ENCODE assay signal across 13 cellular contexts in the genomic region with DNA sequence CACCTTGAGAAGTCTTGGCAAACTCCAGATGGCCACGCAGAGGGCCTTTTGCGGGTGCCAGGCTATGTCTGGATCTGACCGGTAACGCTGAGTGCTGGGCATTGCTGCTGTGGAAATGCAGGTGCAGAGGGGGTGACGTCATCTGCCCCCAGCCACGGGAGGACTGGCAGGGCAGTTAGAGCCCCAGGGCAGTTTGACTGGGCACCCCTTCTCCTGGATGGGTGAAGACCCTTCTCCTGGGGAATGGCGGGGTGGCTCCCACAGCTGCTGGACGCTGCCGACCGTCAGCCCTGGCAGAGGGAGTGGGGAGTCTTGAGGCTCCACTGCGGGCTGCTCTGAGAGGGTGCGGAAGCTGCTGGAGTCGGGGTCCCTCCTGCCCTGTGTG. TPM values are rescaled to one million over a fixed set of nuclear protein-coding genes. Genes with fewer than 3 reads are reported as not detected.
DNase-seq lines count a peak whose midpoint lies in the region; ATAC-seq, FAIRE-seq and TF ChIP-seq lines count a peak whose summit lies in the region.
"Had no signal": no experiment of that assay in that cellular context is flagged by ENCODE, and none has a peak within 500 bp of the region (broad histone marks: within the 10 kb centered on the region; RNA-seq: fewer than 3 reads in every experiment).

No MANE protein-coding gene starts in this region.

- H3K4me1 Mint-ChIP-seq in activated naive CD8-positive, alpha-beta T cell treated with anti-CD3 and anti-CD28 coated beads, Interleukin-2, amount 50 U/mL, for 24 hours = peaks cover 10% of the 10 kb centered on the region
- peaks cover 6% of the 10 kb centered on the region for H3K4me1 Mint-ChIP-seq in stimulated activated effector memory CD8-positive, alpha-beta T cell treated with anti-CD3 and anti-CD28 coated beads, Interleukin-12 subunit alpha, Interleukin-12 subunit beta, amount 100 ng/mL, for 72 hours

- peak; percentile 74 for FAIRE-seq in HTR-8/SVneo (lab: Jason Lieb, UNC)
- FAIRE-seq: TTC549 had no signal

- no peaks in the 10 kb centered on the region for H3K36me3 ChIP-seq in iPS-18a (ENCODE audit: control insufficient read depth, low read depth, low read length)

- H3K27ac Mint-ChIP-seq in activated naive CD8-positive, alpha-beta T cell treated with anti-CD3 and anti-CD28 coated beads, Interleukin-2, amount 50 U/mL, for 24 hours = no peak overlapping the region
- H3K27ac Mint-ChIP-seq in stimulated activated effector memory CD8-positive, alpha-beta T cell treated with anti-CD3 and anti-CD28 coated beads, Interleukin-12 subunit alpha, Interleukin-12 subunit beta, amount 100 ng/mL, for 72 hours = no peak overlapping the region
- H3K27ac Mint-ChIP-seq: IgD-negative memory B cell had no signal

- H3K4me1 ChIP-seq in iPS-18a (ENCODE audit: control insufficient read depth, low read depth, low read length) = peaks cover 14% of the 10 kb centered on the region
- peaks cover 21% of the 10 kb centered on the region for H3K4me1 ChIP-seq in foreskin keratinocyte

- no peak for DNase-seq in HTR-8/SVneo (ENCODE audit: insufficient read length, low spot score)
- no peak for DNase-seq in activated naive CD8-positive, alpha-beta T cell treated with anti-CD3 and anti-CD28 coated beads, Interleukin-2, amount 50 U/mL, for 24 hours
- no peak for DNase-seq in stimulated activated effector memory CD8-positive, alpha-beta T cell treated with anti-CD3 and anti-CD28 coated beads, Interleukin-12 subunit alpha, Interleukin-12 subunit beta, amount 100 ng/mL, for 72 hours (ENCODE audit: low spot score in 2 of 2)
- DNase-seq in foreskin keratinocyte = no peak
- no peak for DNase-seq in stimulated activated CD8-positive, alpha-beta memory T cell treated with anti-CD3 and anti-CD28 coated beads, Interleukin-4, amount 100 ng/mL, for 48 hours
- no peak for DNase-seq in ureter (ENCODE audit: low spot score)
- DNase-seq: activated gamma-delta T cell treated with Interleukin-2 at 50 U/mL for 16 hours, DMS79, midbrain had no signal

- TF ChIP-seq CTCF in foreskin keratinocyte (conservative IDR thresholded peaks at IDR 0.05) = no peak

- H3K27me3 Mint-ChIP-seq in activated naive CD8-positive, alpha-beta T cell treated with anti-CD3 and anti-CD28 coated beads, Interleukin-2, amount 50 U/mL, for 24 hours = peaks cover 17% of the 10 kb centered on the region

- H3K9me3 Mint-ChIP-seq in activated naive CD8-positive, alpha-beta T cell treated with anti-CD3 and anti-CD28 coated beads, Interleukin-2, amount 50 U/mL, for 24 hours = no peaks in the 10 kb centered on the region
- H3K9me3 Mint-ChIP-seq in stimulated activated effector memory CD8-positive, alpha-beta T cell treated with anti-CD3 and anti-CD28 coated beads, Interleukin-12 subunit alpha, Interleukin-12 subunit beta, amount 100 ng/mL, for 72 hours = no peaks in the 10 kb centered on the region
- H3K9me3 Mint-ChIP-seq: IgD-negative memory B cell had no signal

- ATAC-seq in activated naive CD8-positive, alpha-beta T cell treated with anti-CD3 and anti-CD28 coated beads, Interleukin-2, amount 50 U/mL, for 24 hours = no peak
- ATAC-seq in stimulated activated effector memory CD8-positive, alpha-beta T cell treated with anti-CD3 and anti-CD28 coated beads, Interleukin-12 subunit alpha, Interleukin-12 subunit beta, amount 100 ng/mL, for 72 hours = no peak
- ATAC-seq in foreskin keratinocyte (no peak), GM19324 (IDR thresholded peaks at IDR 0.05; ENCODE audit: low FRiP score, unreplicated experiment) (no peak)

- no peak overlapping the region for H3K4me3 ChIP-seq in iPS-18a (ENCODE audit: low read length)

- H3K9me3 ChIP-seq in iPS-18a (ENCODE audit: control insufficient read depth, low read depth, low read length) = no peaks in the 10 kb centered on the region

- H3K36me3 Mint-ChIP-seq in activated naive CD8-positive, alpha-beta T cell treated with anti-CD3 and anti-CD28 coated beads, Interleukin-2, amount 50 U/mL, for 24 hours (ENCODE audit: low read depth) = no peaks in the 10 kb centered on the region
- H3K36me3 Mint-ChIP-seq in stimulated activated effector memory CD8-positive, alpha-beta T cell treated with anti-CD3 and anti-CD28 coated beads, Interleukin-12 subunit alpha, Interleukin-12 subunit beta, amount 100 ng/mL, for 72 hours = peaks cover 4% of the 10 kb centered on the region
- H3K36me3 Mint-ChIP-seq: IgD-negative memory B cell had no signal

- H3K9ac ChIP-seq in iPS-18a (ENCODE audit: low read length) = peak overlapping the region; percentile 72

- H3K27ac ChIP-seq in iPS-18a (ENCODE audit: low read length) = no peak overlapping the region
- no peak overlapping the region for H3K27ac ChIP-seq in foreskin keratinocyte

- peaks cover 11% of the 10 kb centered on the region for H3K27me3 ChIP-seq in iPS-18a (ENCODE audit: control insufficient read depth, insufficient read depth, low read length)
- H3K27me3 ChIP-seq in foreskin keratinocyte = no peaks in the 10 kb centered on the region

- peak overlapping the region; percentile 8 for H3K4me3 Mint-ChIP-seq in activated naive CD8-positive, alpha-beta T cell treated with anti-CD3 and anti-CD28 coated beads, Interleukin-2, amount 50 U/mL, for 24 hours
- peak overlapping the region; percentile 16 for H3K4me3 Mint-ChIP-seq in stimulated activated effector memory CD8-positive, alpha-beta T cell treated with anti-CD3 and anti-CD28 coated beads, Interleukin-12 subunit alpha, Interleukin-12 subunit beta, amount 100 ng/mL, for 72 hours

RNA-seq across cellular contexts. Expression of gene EDN2, which starts 12.6 kb away (rescaled TPM):
- total RNA-seq in foreskin keratinocyte (0.11 and 0.27 TPM in 2 replicates), ureter (5.3 TPM)
- 0.10 and 0.32 TPM in 2 replicates for polyA plus RNA-seq in foreskin keratinocyte
- polyA plus RNA-seq: IgD-negative memory B cell had no signal
